7 cellular contexts compared by ENCODE assay signal in genomic region chr3:42590989-42591756, GRCh38. TPM values are rescaled to one million over a fixed set of nuclear protein-coding genes. Genes with fewer than 3 reads are reported as not detected.
DNase-seq lines count a peak whose midpoint lies in the region; ATAC-seq and TF ChIP-seq lines count a peak whose summit lies in the region.

No MANE protein-coding gene starts in this region.

- H3K4me3 ChIP-seq in HCT116 (replicated peaks in 1 of 2; ENCODE audit: low read depth in 1 of 2, low read length in 2 of 2) (peak overlapping the region; percentile 72 to 81), SK-N-SH (ENCODE audit: low read depth in 2 of 2, low read length in 1 of 2) (peak overlapping the region; percentile 50 to 79), esophagus squamous epithelium (peak overlapping the region; percentile 62 to 89 (median 75)), prostate gland (peak overlapping the region; percentile 57 to 60)

- peak overlapping the region; percentile 93 for H3K4me2 ChIP-seq in HCT116 (ENCODE audit: low read length)
- peak overlapping the region; percentile 91 for H3K4me2 ChIP-seq in SK-N-SH

- peaks cover 8 to 12% of the 10 kb centered on the region in 2 experiments; a peak in 3 of 4 replicates for H3K36me3 ChIP-seq in HCT116 (ENCODE audit: control insufficient read depth in 1 of 2, insufficient read depth in 2 of 2, low read length in 2 of 2)
- H3K36me3 ChIP-seq in SK-N-SH (replicated peaks in 1 of 2; ENCODE audit: control insufficient read depth in 1 of 2, insufficient read depth in 2 of 2, low read length in 1 of 2), result peaks cover 24 to 28% of the 10 kb centered on the region in 2 experiments
- peaks cover 0 to 31% (median 0%) of the 10 kb centered on the region in 3 donors for H3K36me3 ChIP-seq in esophagus squamous epithelium
- H3K36me3 ChIP-seq in prostate gland, result no peaks in the 10 kb centered on the region

- TF ChIP-seq POLR2A in HCT116 (IDR thresholded peaks at IDR 0.05; ENCODE audit: borderline replicate concordance, extremely low read depth, insufficient read depth, insufficient read length) (no peak), esophagus squamous epithelium (IDR thresholded peaks at IDR 0.05) (no peak), prostate gland (IDR thresholded peaks at IDR 0.05) (no peak)

- H3F3A ChIP-seq in SK-N-SH (replicated peaks; ENCODE audit: insufficient read depth), result peaks cover 8% of the 10 kb centered on the region

- in situ Hi-C loops in GM13977 (cut with MboI; ENCODE audit: low pct_unique_long_range_greater_than_20kb, low sequenced_read_pairs, unreplicated experiment), result no loop called here

- no peaks in the 10 kb centered on the region for H4K20me1 ChIP-seq in HCT116 (ENCODE audit: insufficient read depth)
- H4K20me1 ChIP-seq in SK-N-SH (ENCODE audit: insufficient read depth), result no peaks in the 10 kb centered on the region

- DNase-seq in HCT116 (ENCODE audit: low read depth, low spot score) (no peak), SK-N-SH (no peak), esophagus squamous epithelium (lab: John Stamatoyannopoulos, UW) (no peak), prostate gland (ENCODE audit: low spot score) (no peak), GM19238 (ENCODE audit: insufficient read length, low spot score) (no peak), GM13977 (ENCODE audit: low spot score) (no peak), NCI-H128 (lab: John Stamatoyannopoulos, UW; ENCODE audit: unreplicated experiment) (no peak)

- H3K9me2 ChIP-seq in HCT116 (ENCODE audit: insufficient read depth) (no peaks in the 10 kb centered on the region), SK-N-SH (no peaks in the 10 kb centered on the region)

- WGBS in SK-N-SH (ENCODE audit: low lambda C conversion rate), result 11% methylated on average over 31 of the region's 44 CpGs
- WGBS in esophagus squamous epithelium, 2 donors, result 2 to 5% methylated on average over 17 to 36 of the region's 44 CpGs
- WGBS in prostate gland, result 5% methylated on average over 42 of the region's 44 CpGs

- TF ChIP-seq EP300 in SK-N-SH (IDR thresholded peaks at IDR 0.05; ENCODE audit: borderline replicate concordance in 1 of 2, low read depth in 1 of 2, low read length in 1 of 2), result no peak

- no peaks in the 10 kb centered on the region for H3K9me3 ChIP-seq in HCT116 (ENCODE audit: control insufficient read depth in 1 of 2, insufficient read depth in 1 of 2, low read depth in 1 of 2, low read length in 2 of 2)
- H3K9me3 ChIP-seq in SK-N-SH, result no peaks in the 10 kb centered on the region
- no peaks in the 10 kb centered on the region for H3K9me3 ChIP-seq in esophagus squamous epithelium
- no peaks in the 10 kb centered on the region for H3K9me3 ChIP-seq in prostate gland

- ATAC-seq in HCT116, result no peak; the same call in 1 of the 2 replicates

- H3K79me2 ChIP-seq in HCT116 (ENCODE audit: insufficient read depth, low read length) (peaks cover 26% of the 10 kb centered on the region), SK-N-SH (ENCODE audit: insufficient read depth) (peaks cover 34% of the 10 kb centered on the region)

- CTCF ChIA-PET in HCT116 (lab: Charles Lee) (interaction anchor here (0.9 to 1.0 kb wide), 2 partner anchors 9 to 22 kb away, joined by 4 to 6 read pairs; partner anchors contain the start of gene NKTR), SK-N-SH (lab: Yijun Ruan, JAX) (interaction anchor here (0.9 to 1.5 kb wide), 3 partner anchors 10 to 153 kb away, joined by 3 to 5 read pairs (median 4); partner anchors contain the start of gene SEC22C)

- TF ChIP-seq RAD21 in HCT116 (IDR thresholded peaks at IDR 0.05; ENCODE audit: low read depth), result no peak
- no peak for TF ChIP-seq RAD21 in SK-N-SH (IDR thresholded peaks at IDR 0.05; ENCODE audit: low read length)

- no peaks in the 10 kb centered on the region for H3K27me3 ChIP-seq in HCT116 (ENCODE audit: insufficient read depth, low read length)
- no peaks in the 10 kb centered on the region for H3K27me3 ChIP-seq in SK-N-SH (ENCODE audit: insufficient read depth)
- H3K27me3 ChIP-seq in esophagus squamous epithelium, result no peaks in the 10 kb centered on the region
- H3K27me3 ChIP-seq in prostate gland (replicated peaks; ENCODE audit: insufficient read depth), result no peaks in the 10 kb centered on the region

- intact Hi-C loops in HCT116 (cut with micrococcal nuclease), result loop anchor here (1.0 kb wide), 1 partner anchor 9 kb away; no protein-coding TSS in a partner anchor
- intact Hi-C loops in esophagus squamous epithelium (cut with DNase I), result no loop called here
- intact Hi-C loops in prostate gland (cut with DNase I), result loop anchor here (1.0 kb wide), 1 partner anchor 9 kb away; the partner anchor contains the start of gene NKTR

- TF ChIP-seq CTCF in HCT116 (IDR thresholded peaks at IDR 0.05 in 2 of 3, conservative IDR thresholded peaks at IDR 0.05 in 1 of 3; ENCODE audit: borderline replicate concordance in 1 of 3, insufficient read depth in 1 of 3, low read depth in 2 of 3, low read length in 2 of 3), result no peak
- no peak for TF ChIP-seq CTCF in SK-N-SH (IDR thresholded peaks at IDR 0.05)
- no peak for TF ChIP-seq CTCF in esophagus squamous epithelium (IDR thresholded peaks at IDR 0.05)
- no peak for TF ChIP-seq CTCF in prostate gland (IDR thresholded peaks at IDR 0.05)
- no peak for TF ChIP-seq CTCF in GM13977 (IDR thresholded peaks at IDR 0.05; ENCODE audit: extremely low read depth, insufficient read depth, missing control alignments)

- H2AFZ ChIP-seq in HCT116 (ENCODE audit: low read depth, low read length, poor library complexity, severe bottlenecking) (no peak overlapping the region), SK-N-SH (ENCODE audit: low read depth) (no peak overlapping the region; the same call in 1 of the 2 replicates)

- BruUV-seq in HCT116 (replicated peaks; lab: Mats Ljungman, UMichigan), result no TSS peak

- POLR2A ChIA-PET in HCT116 (lab: Charles Lee), result interaction anchor here (0.9 to 2.4 kb wide), 3 partner anchors 9 to 60 kb away, joined by 3 to 16 read pairs (median 15); partner anchors contain the start of genes NKTR and SEC22C
- POLR2A ChIA-PET in SK-N-SH (lab: Yijun Ruan, JAX), result interaction anchor here (0.6 to 2.4 kb wide), 5 partner anchors 9 to 70 kb away, joined by 3 to 16 read pairs (median 4); partner anchors contain the start of gene NKTR

- H3K27ac ChIP-seq in HCT116 (ENCODE audit: low read depth, low read length) (peak overlapping the region; percentile 29; the same call in 1 of the 2 replicates), SK-N-SH (ENCODE audit: low read depth in 2 of 2, low read length in 1 of 2) (peak overlapping the region in 1 of 2 experiments; percentile 24; a peak in 2 of 4 replicates), esophagus squamous epithelium (peak overlapping the region; percentile 89 to 96 (median 94)), prostate gland (peak overlapping the region; percentile 85 to 87)

- RAD21 ChIA-PET in HCT116 (lab: Charles Lee; ENCODE audit: low non-redundant PET in 1 of 2, low total read pairs in 2 of 2, uncharacterized antibody in 2 of 2, unreplicated experiment in 2 of 2), result interaction anchor here in 1 of 2 experiments (0.8 kb wide), 1 partner anchor 9 kb away, joined by 3 read pairs; the partner anchor contains the start of gene SEC22C

- H3K4me1 ChIP-seq in HCT116 (ENCODE audit: control insufficient read depth in 1 of 2, insufficient read depth in 2 of 2, low read length in 2 of 2), result peaks cover 9 to 16% of the 10 kb centered on the region in 2 experiments
- peaks cover 0 to 11% of the 10 kb centered on the region in 2 experiments; a peak in 1 of 4 replicates for H3K4me1 ChIP-seq in SK-N-SH (ENCODE audit: control insufficient read depth in 1 of 2, insufficient read depth in 2 of 2, low read depth in 1 of 2, low read length in 1 of 2)
- peaks cover 13 to 39% (median 20%) of the 10 kb centered on the region in 3 donors for H3K4me1 ChIP-seq in esophagus squamous epithelium
- H3K4me1 ChIP-seq in prostate gland (replicated peaks), result no peaks in the 10 kb centered on the region

- H3K9ac ChIP-seq in HCT116 (ENCODE audit: low read length) (peak overlapping the region; percentile 81), SK-N-SH (peak overlapping the region; percentile 74)

TF ChIP-seq in HCT116, 20 proteins besides CTCF, POLR2A, EP300 and RAD21 (continues in another document):
- no peak for TF ChIP-seq SP1 (IDR thresholded peaks at IDR 0.05; ENCODE audit: low read depth)

TF ChIP-seq in SK-N-SH, 30 proteins besides CTCF, POLR2A, EP300 and RAD21 (continues in another document):
- TF ChIP-seq MEF2A (IDR thresholded peaks at IDR 0.05; ENCODE audit: borderline replicate concordance, low read depth) (no peak), CHD2 (IDR thresholded peaks at IDR 0.05; ENCODE audit: low read length, partially characterized antibody) (no peak), RXRA (IDR thresholded peaks at IDR 0.05; ENCODE audit: borderline replicate concordance, low read depth) (no peak), EZH2phosphoT487 (IDR thresholded peaks at IDR 0.05; ENCODE audit: borderline replicate concordance, low read depth) (no peak), FOSL2 (IDR thresholded peaks at IDR 0.05; ENCODE audit: borderline replicate concordance, low read depth) (no peak), RCOR1 (IDR thresholded peaks at IDR 0.05; ENCODE audit: low read length) (no peak)

RNA-seq across cellular contexts. Expression of gene SS18L2, which starts 0.5 kb away (rescaled TPM):
- 33.0 TPM for total RNA-seq in HCT116 (2021; ENCODE audit: unreplicated experiment)
- polyA plus RNA-seq in HCT116 (2012), result 31.9 and 33.3 TPM in 2 replicates
- 24.1 and 31.8 TPM in 2 replicates for polyA plus RNA-seq in SK-N-SH (2012; rRNA removed)
- 35.1 and 46.3 TPM in 2 replicates for polyA plus RNA-seq in SK-N-SH (2012; cell fraction: cytosol; rRNA removed)
- 15.1 and 18.2 TPM in 2 replicates for polyA plus RNA-seq in SK-N-SH (2012; cell fraction: nucleus; rRNA removed)
- total RNA-seq in esophagus squamous epithelium, result 10 to 100 TPM; 11.4 to 23.5 (median 20.5) TPM
- 10 to 100 TPM; 23.0 to 43.3 TPM for total RNA-seq in prostate gland

RNA-seq across cellular contexts. Expression of gene NKTR, which starts 9.3 kb away (rescaled TPM):
- 59.7 TPM for total RNA-seq in HCT116 (2021; ENCODE audit: unreplicated experiment)
- 11.2 and 13.4 TPM in 2 replicates for polyA plus RNA-seq in HCT116 (2012)
- polyA plus RNA-seq in SK-N-SH (2012; rRNA removed), result 19.2 and 26.9 TPM in 2 replicates
- polyA plus RNA-seq in SK-N-SH (2012; cell fraction: cytosol; rRNA removed), result 8.1 and 8.3 TPM in 2 replicates
- polyA plus RNA-seq in SK-N-SH (2012; cell fraction: nucleus; rRNA removed), result 55.0 and 119 TPM in 2 replicates
- total RNA-seq in esophagus squamous epithelium, result 100 to 1,000 TPM in 1 of 4 donors, 10 to 100 TPM in 3; 18.0 to 112 (median 50.7) TPM
- 10 to 100 TPM; 42.2 to 91.6 TPM for total RNA-seq in prostate gland

RNA-seq across cellular contexts. Expression of gene SEC22C, which starts 9.4 kb away (rescaled TPM):
- 43.4 TPM for total RNA-seq in HCT116 (2021; ENCODE audit: unreplicated experiment)
- polyA plus RNA-seq in HCT116 (2012), result 24.2 and 33.7 TPM in 2 replicates
- 28.5 and 31.9 TPM in 2 replicates for polyA plus RNA-seq in SK-N-SH (2012; rRNA removed)
- polyA plus RNA-seq in SK-N-SH (2012; cell fraction: cytosol; rRNA removed), result 33.1 and 36.7 TPM in 2 replicates
- polyA plus RNA-seq in SK-N-SH (2012; cell fraction: nucleus; rRNA removed), result 24.2 and 33.1 TPM in 2 replicates
- 10 to 100 TPM in 3 of 4 donors, 1 to 10 TPM in 1; 8.8 to 38.5 (median 26.2) TPM for total RNA-seq in esophagus squamous epithelium
- total RNA-seq in prostate gland, result 100 to 1,000 TPM in 1 of 2 donors, 10 to 100 TPM in 1; 78.0 to 120 TPM
